16 cellular contexts compared by ENCODE assay signal in the genomic region with DNA sequence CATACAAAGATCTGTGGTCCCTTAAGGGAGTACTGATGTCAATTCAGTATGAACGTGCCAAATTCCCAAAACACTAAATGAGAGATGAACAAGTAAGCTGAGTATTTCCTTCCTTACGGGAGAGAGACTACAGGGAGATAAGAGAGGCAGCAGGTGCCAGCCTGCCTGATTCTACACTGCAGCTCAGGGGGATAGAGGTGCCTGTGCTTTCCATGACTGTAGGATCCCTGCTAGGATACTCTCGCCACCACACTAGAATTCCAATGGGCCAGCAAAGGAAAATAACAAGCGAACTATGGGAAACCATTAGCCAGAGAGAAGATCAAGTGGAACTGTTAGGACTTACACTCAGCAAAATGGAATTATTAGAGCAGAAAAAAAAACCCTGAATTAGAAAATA.
DNase-seq lines count a peak whose midpoint lies in the region.
"Had no signal": no experiment of that assay in that cellular context is flagged by ENCODE, and none has a peak within 500 bp of the region (broad histone marks: within the 10 kb centered on the region; RNA-seq: fewer than 3 reads in every experiment).

No MANE protein-coding gene starts in this region.

- no peak overlapping the region for H3K27ac Mint-ChIP-seq in activated CD4-positive, alpha-beta T cell treated with anti-CD3 and anti-CD28 coated beads, Interleukin-2, amount 10 ng/mL, durations not matched to agents 7 days and 5 days
- H3K27ac Mint-ChIP-seq: CD14-positive monocyte had no signal

- H3K4me1 Mint-ChIP-seq in activated CD4-positive, alpha-beta T cell treated with anti-CD3 and anti-CD28 coated beads, Interleukin-2, amount 10 ng/mL, durations not matched to agents 7 days and 5 days = no peaks in the 10 kb centered on the region
- H3K4me1 Mint-ChIP-seq: CD14-positive monocyte had no signal

- intact Hi-C loops in cardiac septum (cut with DNase I) = no loop called here

- CTCF ChIA-PET in activated CD4-positive, alpha-beta T cell treated with anti-CD3 and anti-CD28 coated beads, Interleukin-2, amount 10 ng/mL, durations not matched to agents 7 days and 5 days (lab: Charles Lee) = no interaction called here

- DNase-seq in NCI-H1092 treated with DMSO at 0.1 percent for 48 hours (lab: John Stamatoyannopoulos, UW) (peak; percentile 7), NCI-H1092 (lab: John Stamatoyannopoulos, UW) (no peak), NCI-H2227 treated with DMSO at 0.1 percent for 48 hours (lab: John Stamatoyannopoulos, UW) (peak; percentile 63), iPS DF 19.7 (ENCODE audit: low read depth, low spot score) (peak; percentile 45), cardiac septum (ENCODE audit: low spot score) (no peak), D341Med (ENCODE audit: low spot score) (no peak)
- DNase-seq in activated CD4-positive, alpha-beta T cell treated with anti-CD3 and anti-CD28 coated beads, Interleukin-2, amount 50 U/mL, for 48 hours = no peak
- no peak for DNase-seq in activated CD4-positive, alpha-beta T cell treated with anti-CD3 and anti-CD28 coated beads, Interleukin-2, amount 10 ng/mL, durations not matched to agents 7 days and 5 days
- DNase-seq: DMS 273 treated with DMSO at 0.1 percent for 48 hours, GOT3, MM.1S, NCI-H1105, NCI-H1694 treated with DMSO at 0.1 percent for 48 hours, NCI-H524, SJCRH30 had no signal

- POLR2A ChIA-PET in activated CD4-positive, alpha-beta T cell treated with anti-CD3 and anti-CD28 coated beads, Interleukin-2, amount 10 ng/mL, durations not matched to agents 7 days and 5 days (lab: Charles Lee) = no interaction called here

- H3K27me3 Mint-ChIP-seq in activated CD4-positive, alpha-beta T cell treated with anti-CD3 and anti-CD28 coated beads, Interleukin-2, amount 10 ng/mL, durations not matched to agents 7 days and 5 days = no peaks in the 10 kb centered on the region

- H3K4me3 Mint-ChIP-seq in activated CD4-positive, alpha-beta T cell treated with anti-CD3 and anti-CD28 coated beads, Interleukin-2, amount 10 ng/mL, durations not matched to agents 7 days and 5 days = no peak overlapping the region
- H3K4me3 Mint-ChIP-seq: CD14-positive monocyte had no signal

- no peaks in the 10 kb centered on the region for H3K9me3 Mint-ChIP-seq in activated CD4-positive, alpha-beta T cell treated with anti-CD3 and anti-CD28 coated beads, Interleukin-2, amount 10 ng/mL, durations not matched to agents 7 days and 5 days

- no peaks in the 10 kb centered on the region for H3K36me3 Mint-ChIP-seq in activated CD4-positive, alpha-beta T cell treated with anti-CD3 and anti-CD28 coated beads, Interleukin-2, amount 10 ng/mL, durations not matched to agents 7 days and 5 days (ENCODE audit: low read depth)
- H3K36me3 Mint-ChIP-seq: CD14-positive monocyte had no signal

Comparison
In these comparisons a context has a peak if more than half of its experiments do, and no peak if none do; other contexts are left out.
1. DNase-seq: peak in NCI-H1092 treated with DMSO at 0.1 percent for 48 hours (single experiment), NCI-H2227 treated with DMSO at 0.1 percent for 48 hours (single experiment) and iPS DF 19.7 (single experiment); none in NCI-H1092 (single experiment), activated CD4-positive, alpha-beta T cell treated with anti-CD3 and anti-CD28 coated beads, Interleukin-2, amount 50 U/mL, for 48 hours (0 of 2), cardiac septum (single experiment), D341Med (single experiment) and activated CD4-positive, alpha-beta T cell treated with anti-CD3 and anti-CD28 coated beads, Interleukin-2, amount 10 ng/mL, durations not matched to agents 7 days and 5 days (single experiment).